In genomic region chr7:82677493-82677892, GRCh38 we compare ENCODE assay signal across 9 cellular contexts.
DNase-seq lines count a peak whose midpoint lies in the region; ATAC-seq, FAIRE-seq and TF ChIP-seq lines count a peak whose summit lies in the region.
"Had no signal": no experiment of that assay in that cellular context is flagged by ENCODE, and none has a peak within 500 bp of the region (broad histone marks: within the 10 kb centered on the region; RNA-seq: fewer than 3 reads in every experiment).

No MANE protein-coding gene starts in this region.

- peaks cover 28% of the 10 kb centered on the region for H3K4me1 Mint-ChIP-seq in activated naive CD4-positive, alpha-beta T cell treated with anti-CD3 and anti-CD28 coated beads, Interleukin-2, amount 10 ng/mL, durations not matched to agents 7 days and 5 days
- H3K4me1 Mint-ChIP-seq: activated B cell treated with CpG ODN at 0.5 μM for 24 hours had no signal

- peak; percentile 85 for ATAC-seq in GM19035 (IDR thresholded peaks at IDR 0.05; ENCODE audit: unreplicated experiment)

- H3K9me3 ChIP-seq in BE2C: no peaks in the 10 kb centered on the region
- no peaks in the 10 kb centered on the region for H3K9me3 ChIP-seq in ovary

- H3K4me3 ChIP-seq in BE2C (ENCODE audit: low read depth, low read length) (no peak overlapping the region), ovary (no peak overlapping the region)

- peaks cover 12% of the 10 kb centered on the region for H3K9me3 Mint-ChIP-seq in activated naive CD4-positive, alpha-beta T cell treated with anti-CD3 and anti-CD28 coated beads, Interleukin-2, amount 10 ng/mL, durations not matched to agents 7 days and 5 days
- H3K9me3 Mint-ChIP-seq: activated B cell treated with CpG ODN at 0.5 μM for 24 hours had no signal

- H3K27me3 ChIP-seq in BE2C: no peaks in the 10 kb centered on the region
- no peaks in the 10 kb centered on the region for H3K27me3 ChIP-seq in ovary

- TF ChIP-seq CTCF in BE2C (IDR thresholded peaks at IDR 0.05; ENCODE audit: low read depth, low read length) (no peak), ovary (IDR thresholded peaks at IDR 0.05) (no peak)

- CTCF ChIA-PET in activated naive CD4-positive, alpha-beta T cell treated with anti-CD3 and anti-CD28 coated beads, Interleukin-2, amount 10 ng/mL, durations not matched to agents 7 days and 5 days (lab: Charles Lee): no interaction called here

- H3K27ac ChIP-seq in ovary: no peak overlapping the region

- H3K36me3 ChIP-seq in BE2C: no peaks in the 10 kb centered on the region
- H3K36me3 ChIP-seq in ovary: no peaks in the 10 kb centered on the region

- H3K4me1 ChIP-seq in BE2C (peaks cover 16% of the 10 kb centered on the region), ovary (ENCODE audit: insufficient read depth) (no peaks in the 10 kb centered on the region)

- WGBS in ovary, 3 donors: 65 to 78% (median 76%) methylated on average over 2 of the region's 2 CpGs

- intact Hi-C loops in ovary (cut with DNase I): no loop called here

- H3K27ac Mint-ChIP-seq in activated naive CD4-positive, alpha-beta T cell treated with anti-CD3 and anti-CD28 coated beads, Interleukin-2, amount 10 ng/mL, durations not matched to agents 7 days and 5 days: peak overlapping the region; percentile 90
- H3K27ac Mint-ChIP-seq: activated B cell treated with CpG ODN at 0.5 μM for 24 hours had no signal

- TF ChIP-seq EP300 in ovary (IDR thresholded peaks at IDR 0.05): no peak

- peaks cover 4% of the 10 kb centered on the region for H3K36me3 Mint-ChIP-seq in activated naive CD4-positive, alpha-beta T cell treated with anti-CD3 and anti-CD28 coated beads, Interleukin-2, amount 10 ng/mL, durations not matched to agents 7 days and 5 days

- H3K27me3 Mint-ChIP-seq in activated naive CD4-positive, alpha-beta T cell treated with anti-CD3 and anti-CD28 coated beads, Interleukin-2, amount 10 ng/mL, durations not matched to agents 7 days and 5 days: no peaks in the 10 kb centered on the region
- H3K27me3 Mint-ChIP-seq: activated B cell treated with CpG ODN at 0.5 μM for 24 hours had no signal

- DNase-seq in BE2C (peak; percentile 16), NAMALWA (ENCODE audit: low spot score) (peak; percentile 46), NOMO-1 treated with dmso at 0.1 percent for 144 hours (lab: John Stamatoyannopoulos, UW; ENCODE audit: unreplicated experiment) (no peak), H54 (ENCODE audit: insufficient read length, low spot score) (no peak), ovary (no peak)
- DNase-seq in activated naive CD4-positive, alpha-beta T cell treated with anti-CD3 and anti-CD28 coated beads, Interleukin-2, amount 10 ng/mL, durations not matched to agents 7 days and 5 days: peak; percentile 67
- DNase-seq in stimulated activated CD8-positive, alpha-beta memory T cell treated with anti-CD3 and anti-CD28 coated beads, Interleukin-4, amount 100 ng/mL, for 24 hours (ENCODE audit: low read depth): peak; percentile 35
- DNase-seq: activated B cell treated with CpG ODN at 0.5 μM for 24 hours had no signal

- no peak for FAIRE-seq in H54 (lab: Jason Lieb, UNC)

- H3K4me3 Mint-ChIP-seq in activated naive CD4-positive, alpha-beta T cell treated with anti-CD3 and anti-CD28 coated beads, Interleukin-2, amount 10 ng/mL, durations not matched to agents 7 days and 5 days: no peak overlapping the region
- H3K4me3 Mint-ChIP-seq: activated B cell treated with CpG ODN at 0.5 μM for 24 hours had no signal

- no peak for TF ChIP-seq POLR2A in H54 (IDR thresholded peaks at IDR 0.05; ENCODE audit: low read depth, low read length)
- no peak for TF ChIP-seq POLR2A in ovary (IDR thresholded peaks at IDR 0.05)

Comparison
In these comparisons a context has a peak if more than half of its experiments do, and no peak if none do; other contexts are left out.
1. DNase-seq: peak in BE2C (single experiment), NAMALWA (single experiment), activated naive CD4-positive, alpha-beta T cell treated with anti-CD3 and anti-CD28 coated beads, Interleukin-2, amount 10 ng/mL, durations not matched to agents 7 days and 5 days (single experiment) and stimulated activated CD8-positive, alpha-beta memory T cell treated with anti-CD3 and anti-CD28 coated beads, Interleukin-4, amount 100 ng/mL, for 24 hours (single experiment); none in NOMO-1 treated with dmso at 0.1 percent for 144 hours (single experiment), H54 (single experiment) and ovary (0 of 5).